2 cellular contexts compared by ENCODE assay signal in genomic region chr10:46048152-46048551, GRCh38.
TF ChIP-seq lines count a peak whose summit lies in the region.

No MANE protein-coding gene starts in this region.

TF ChIP-seq in HCT116, 20 proteins besides CTCF, POLR2A, EP300 and RAD21 (continued from another document):
- TF ChIP-seq ZBTB33 (IDR thresholded peaks at IDR 0.05; ENCODE audit: extremely low read depth, insufficient replicate concordance, low read length) (no peak), CEBPB (IDR thresholded peaks at IDR 0.05; ENCODE audit: low read depth) (no peak), ATF3 (IDR thresholded peaks at IDR 0.05) (no peak), MAX (IDR thresholded peaks at IDR 0.05) (no peak)

TF ChIP-seq in WTC11, 78 proteins besides CTCF, POLR2A, EP300 and RAD21 (continued from another document):
- no peak for TF ChIP-seq ZMAT4 (CRISPR knock-in tag; IDR thresholded peaks at IDR 0.05)
- no peak for TF ChIP-seq GRHL2 (CRISPR knock-in tag; IDR thresholded peaks at IDR 0.05; ENCODE audit: insufficient replicate concordance, severe bottlenecking)
- no peak for TF ChIP-seq GABPB1 (CRISPR knock-in tag; IDR thresholded peaks at IDR 0.05)
- TF ChIP-seq ZNF263 (CRISPR knock-in tag; IDR thresholded peaks at IDR 0.05; ENCODE audit: low read depth): no peak
- TF ChIP-seq CDX4 (CRISPR knock-in tag; IDR thresholded peaks at IDR 0.05; ENCODE audit: borderline replicate concordance): no peak
